11 cellular contexts compared by ENCODE assay signal in genomic region chr12:46357438-46358324, GRCh38. TPM values are rescaled to one million over a fixed set of nuclear protein-coding genes. Genes with fewer than 3 reads are reported as not detected.
DNase-seq lines count a peak whose midpoint lies in the region; ATAC-seq and TF ChIP-seq lines count a peak whose summit lies in the region.
"Had no signal": no experiment of that assay in that cellular context is flagged by ENCODE, and none has a peak within 500 bp of the region (broad histone marks: within the 10 kb centered on the region; RNA-seq: fewer than 3 reads in every experiment).

No MANE protein-coding gene starts in this region.

- H3K4me3 ChIP-seq in NB4 (ENCODE audit: low read depth, low read length) = no peak overlapping the region
- no peak overlapping the region for H3K4me3 ChIP-seq in endodermal cell (ENCODE audit: low read length)

- H3K27ac ChIP-seq in endodermal cell (ENCODE audit: low read depth, low read length) = no peak overlapping the region

- no peaks in the 10 kb centered on the region for H3K4me1 ChIP-seq in endodermal cell (ENCODE audit: control insufficient read depth, insufficient read depth, low read length)

- peaks cover 37% of the 10 kb centered on the region for H3K36me3 Mint-ChIP-seq in endodermal cell (ENCODE audit: low read depth)

- peak; percentile 19 for DNase-seq in DMS 273 (lab: John Stamatoyannopoulos, UW; ENCODE audit: unreplicated experiment)
- DNase-seq in DMS 273 treated with DMSO at 0.1 percent for 48 hours (lab: John Stamatoyannopoulos, UW) = no peak
- DNase-seq in NB4 (ENCODE audit: low read depth) = peak; percentile 55
- peak; percentile 61 for DNase-seq in endodermal cell
- no peak for DNase-seq in omental fat pad (ENCODE audit: low spot score)
- DNase-seq in GM10248 (ENCODE audit: extremely low spot score) = no peak
- DNase-seq: 8988T; activated CD4-positive, alpha-beta T cell treated with anti-CD3 and anti-CD28 coated beads, Interleukin-2, amount 10 ng/mL, durations not matched to agents 7 days and 5 days; NCI-H146 had no signal

- H3K27me3 Mint-ChIP-seq in endodermal cell (ENCODE audit: insufficient read depth) = no peaks in the 10 kb centered on the region
- H3K27me3 Mint-ChIP-seq: activated CD4-positive, alpha-beta T cell treated with anti-CD3 and anti-CD28 coated beads, Interleukin-2, amount 10 ng/mL, durations not matched to agents 7 days and 5 days had no signal

- POLR2A ChIA-PET in GM10248 (lab: Yijun Ruan, JAX) = no interaction called here

- H3K36me3 ChIP-seq in endodermal cell (ENCODE audit: control insufficient read depth, insufficient read depth, low read length) = peaks cover 44% of the 10 kb centered on the region

- no peaks in the 10 kb centered on the region for H3K9me3 Mint-ChIP-seq in endodermal cell

- no peaks in the 10 kb centered on the region for H3K27me3 ChIP-seq in endodermal cell (ENCODE audit: control insufficient read depth, insufficient read depth, low read length, poor library complexity, severe bottlenecking)

- CTCF ChIA-PET in GM10248 (lab: Yijun Ruan, JAX) = interaction anchor here (1.3 kb wide), 1 partner anchor 15 kb away, joined by 3 read pairs; no protein-coding TSS in a partner anchor

- no peaks in the 10 kb centered on the region for H3K4me1 Mint-ChIP-seq in endodermal cell

- no peak overlapping the region for H3K9ac ChIP-seq in endodermal cell (ENCODE audit: extremely low read depth, low read length, poor library complexity, severe bottlenecking)

- H3K9me3 ChIP-seq in endodermal cell (ENCODE audit: control insufficient read depth, low read length) = no peaks in the 10 kb centered on the region

- TF ChIP-seq POLR2A in NB4 (IDR thresholded peaks at IDR 0.05; ENCODE audit: extremely low read depth, insufficient read length) = peak; percentile 44

- H3K27ac Mint-ChIP-seq in endodermal cell = no peak overlapping the region
- H3K27ac Mint-ChIP-seq: activated CD4-positive, alpha-beta T cell treated with anti-CD3 and anti-CD28 coated beads, Interleukin-2, amount 10 ng/mL, durations not matched to agents 7 days and 5 days had no signal

- H3K4me3 Mint-ChIP-seq in endodermal cell = no peak overlapping the region
- H3K4me3 Mint-ChIP-seq: activated CD4-positive, alpha-beta T cell treated with anti-CD3 and anti-CD28 coated beads, Interleukin-2, amount 10 ng/mL, durations not matched to agents 7 days and 5 days had no signal

- ATAC-seq in omental fat pad (ENCODE audit: low FRiP score) (peak; percentile 53), GM21529 (IDR thresholded peaks at IDR 0.05; ENCODE audit: unreplicated experiment) (no peak), GM21825 (IDR thresholded peaks at IDR 0.05; ENCODE audit: unreplicated experiment) (no peak)

- 71% methylated on average over 6 of the region's 6 CpGs for WGBS in endodermal cell (ENCODE audit: insufficient coverage in 1 of 2, insufficient read length in 1 of 2), 2 experiments

- no peak for TF ChIP-seq CTCF in NB4 (IDR thresholded peaks at IDR 0.05; ENCODE audit: low read depth, low read length)
- TF ChIP-seq CTCF in endodermal cell (conservative IDR thresholded peaks at IDR 0.05) = no peak
- TF ChIP-seq CTCF in omental fat pad (IDR thresholded peaks at IDR 0.05) = no peak
- TF ChIP-seq CTCF in GM10248 (IDR thresholded peaks at IDR 0.05; ENCODE audit: control extremely low read depth, extremely low read depth, low read depth, missing control alignments) = no peak

RNA-seq across cellular contexts. Expression of gene SLC38A2, which starts 14.9 kb away (rescaled TPM):
- total RNA-seq in endodermal cell (100 to 1,000 TPM; 156 to 230 TPM), omental fat pad (100 to 1,000 TPM; 379 to 669 (median 479) TPM)
- polyA plus RNA-seq in endodermal cell (2013, experiment 1 of 2) = 185 TPM
- polyA plus RNA-seq in endodermal cell (2013, experiment 2 of 2) = 170 TPM

Comparison
In these comparisons a context has a peak if more than half of its experiments do, and no peak if none do; other contexts are left out.
1. DNase-seq: peak in DMS 273 (single experiment), NB4 (single experiment) and endodermal cell (single experiment); none in DMS 273 treated with DMSO at 0.1 percent for 48 hours (single experiment), omental fat pad (single experiment) and GM10248 (single experiment).